ENCODE assay signal across 30 cellular contexts in genomic region chr1:233230011-233230410, GRCh38.
"Had no signal": no experiment of that assay in that cellular context is flagged by ENCODE, and none has a peak within 500 bp of the region (broad histone marks: within the 10 kb centered on the region; RNA-seq: fewer than 3 reads in every experiment).

No MANE protein-coding gene starts in this region.

- H3K4me3 ChIP-seq: heart left ventricle, psoas muscle, sigmoid colon, smooth muscle cell, stomach, thyroid gland, upper lobe of right lung had no signal

- H3K27me3 Mint-ChIP-seq: activated CD4-positive, alpha-beta T cell treated with anti-CD3 and anti-CD28 coated beads, Interleukin-2, amount 10 ng/mL, durations not matched to agents 7 days and 5 days; activated CD8-positive, alpha-beta T cell treated with anti-CD3 and anti-CD28 coated beads for 36 hours; activated T-helper 17 cell treated with anti-CD3 and anti-CD28 coated beads, Interleukin-2, amount 50 U/mL, for 72 hours; effector memory CD8-positive, alpha-beta T cell; naive B cell; stimulated activated naive B cell treated with anti-CD40 and anti-IgM and Interleukin-4, amounts not matched to agents 10 μg/mL and 1 μg/mL and 100 μg/mL, for 72 hours; T-helper 17 cell had no signal

- H3K27me3 ChIP-seq: brain microvascular endothelial cell, heart left ventricle, sigmoid colon, stomach, thyroid gland, upper lobe of right lung had no signal

- ATAC-seq: activated CD8-positive, alpha-beta T cell treated with anti-CD3 and anti-CD28 coated beads for 36 hours; activated T-cell treated with anti-CD3 and anti-CD28 coated beads, Interleukin-2, amount 50 U/mL, for 4 hours; activated T-helper 17 cell treated with anti-CD3 and anti-CD28 coated beads, Interleukin-2, amount 50 U/mL, for 72 hours; effector memory CD8-positive, alpha-beta T cell; esophagus mucosa; heart left ventricle; psoas muscle; stimulated activated naive B cell treated with anti-CD40 and anti-IgM and Interleukin-4, amounts not matched to agents 10 μg/mL and 1 μg/mL and 100 μg/mL, for 72 hours; T-helper 17 cell; upper lobe of right lung had no signal

- H3K27ac Mint-ChIP-seq: activated CD4-positive, alpha-beta T cell treated with anti-CD3 and anti-CD28 coated beads, Interleukin-2, amount 10 ng/mL, durations not matched to agents 7 days and 5 days; activated CD8-positive, alpha-beta T cell treated with anti-CD3 and anti-CD28 coated beads for 36 hours; activated T-helper 17 cell treated with anti-CD3 and anti-CD28 coated beads, Interleukin-2, amount 50 U/mL, for 72 hours; mesothelial cell of epicardium; naive B cell; stimulated activated naive B cell treated with anti-CD40 and anti-IgM and Interleukin-4, amounts not matched to agents 10 μg/mL and 1 μg/mL and 100 μg/mL, for 72 hours; T-helper 17 cell had no signal

- H3K4me3 Mint-ChIP-seq: activated CD4-positive, alpha-beta T cell treated with anti-CD3 and anti-CD28 coated beads, Interleukin-2, amount 10 ng/mL, durations not matched to agents 7 days and 5 days; activated CD8-positive, alpha-beta T cell treated with anti-CD3 and anti-CD28 coated beads for 36 hours; activated T-cell treated with anti-CD3 and anti-CD28 coated beads, Interleukin-2, amount 50 U/mL, for 4 hours; activated T-helper 17 cell treated with anti-CD3 and anti-CD28 coated beads, Interleukin-2, amount 50 U/mL, for 72 hours; effector memory CD8-positive, alpha-beta T cell; mesothelial cell of epicardium; naive B cell; stimulated activated naive B cell treated with anti-CD40 and anti-IgM and Interleukin-4, amounts not matched to agents 10 μg/mL and 1 μg/mL and 100 μg/mL, for 72 hours; T-helper 17 cell had no signal

- H3K27ac ChIP-seq: brain microvascular endothelial cell, heart left ventricle, parathyroid adenoma, psoas muscle, sigmoid colon, stomach, thyroid gland, upper lobe of right lung had no signal

- H3K4me1 ChIP-seq: heart left ventricle, parathyroid adenoma, psoas muscle, sigmoid colon, stomach, thyroid gland, upper lobe of right lung had no signal

- H3K9me3 Mint-ChIP-seq: activated CD4-positive, alpha-beta T cell treated with anti-CD3 and anti-CD28 coated beads, Interleukin-2, amount 10 ng/mL, durations not matched to agents 7 days and 5 days; activated CD8-positive, alpha-beta T cell treated with anti-CD3 and anti-CD28 coated beads for 36 hours; activated T-cell treated with anti-CD3 and anti-CD28 coated beads, Interleukin-2, amount 50 U/mL, for 4 hours; activated T-helper 17 cell treated with anti-CD3 and anti-CD28 coated beads, Interleukin-2, amount 50 U/mL, for 72 hours; effector memory CD8-positive, alpha-beta T cell; mesothelial cell of epicardium; naive B cell; stimulated activated naive B cell treated with anti-CD40 and anti-IgM and Interleukin-4, amounts not matched to agents 10 μg/mL and 1 μg/mL and 100 μg/mL, for 72 hours had no signal

- DNase-seq: activated CD4-positive, alpha-beta T cell treated with anti-CD3 and anti-CD28 coated beads for 1 hour; activated CD4-positive, alpha-beta T cell treated with anti-CD3 and anti-CD28 coated beads, Interleukin-2, amount 10 ng/mL, durations not matched to agents 7 days and 5 days; activated CD8-positive, alpha-beta T cell treated with anti-CD3 and anti-CD28 coated beads for 36 hours; activated gamma-delta T cell treated with Interleukin-2 at 50 U/mL for 16 hours; activated naive CD4-positive, alpha-beta T cell treated with anti-CD3 and anti-CD28 coated beads, Interleukin-2, amount 50 U/mL, for 16 hours; activated T-cell treated with anti-CD3 and anti-CD28 coated beads, Interleukin-2, amount 50 U/mL, for 4 hours; amniotic stem cell; brain microvascular endothelial cell; caudate nucleus; cortex of kidney; effector memory CD8-positive, alpha-beta T cell; heart left ventricle; hypothalamus; naive B cell; occipital lobe; psoas muscle; sigmoid colon; stimulated activated CD4-positive, alpha-beta T cell treated with anti-CD3 and anti-CD28 coated beads, Interleukin-1b, Interleukin-23, amount 100 ng/mL, for 48 hours; stimulated activated CD4-positive, alpha-beta T cell treated with anti-CD3 and anti-CD28 coated beads, Interleukin-4, amount 100 ng/mL, for 4 hours; stimulated activated CD8-positive, alpha-beta memory T cell treated with anti-CD3 and anti-CD28 coated beads, Interleukin-4, amount 100 ng/mL, for 48 hours; stimulated activated naive B cell treated with anti-CD40 and anti-IgM and Interleukin-4, amounts not matched to agents 10 μg/mL and 1 μg/mL and 100 μg/mL, for 72 hours; stomach; T-helper 17 cell; thyroid gland; upper lobe of right lung had no signal

- H3K4me1 Mint-ChIP-seq: activated T-helper 17 cell treated with anti-CD3 and anti-CD28 coated beads, Interleukin-2, amount 50 U/mL, for 72 hours; naive B cell; stimulated activated naive B cell treated with anti-CD40 and anti-IgM and Interleukin-4, amounts not matched to agents 10 μg/mL and 1 μg/mL and 100 μg/mL, for 72 hours; T-helper 17 cell had no signal
